In the genomic region with DNA sequence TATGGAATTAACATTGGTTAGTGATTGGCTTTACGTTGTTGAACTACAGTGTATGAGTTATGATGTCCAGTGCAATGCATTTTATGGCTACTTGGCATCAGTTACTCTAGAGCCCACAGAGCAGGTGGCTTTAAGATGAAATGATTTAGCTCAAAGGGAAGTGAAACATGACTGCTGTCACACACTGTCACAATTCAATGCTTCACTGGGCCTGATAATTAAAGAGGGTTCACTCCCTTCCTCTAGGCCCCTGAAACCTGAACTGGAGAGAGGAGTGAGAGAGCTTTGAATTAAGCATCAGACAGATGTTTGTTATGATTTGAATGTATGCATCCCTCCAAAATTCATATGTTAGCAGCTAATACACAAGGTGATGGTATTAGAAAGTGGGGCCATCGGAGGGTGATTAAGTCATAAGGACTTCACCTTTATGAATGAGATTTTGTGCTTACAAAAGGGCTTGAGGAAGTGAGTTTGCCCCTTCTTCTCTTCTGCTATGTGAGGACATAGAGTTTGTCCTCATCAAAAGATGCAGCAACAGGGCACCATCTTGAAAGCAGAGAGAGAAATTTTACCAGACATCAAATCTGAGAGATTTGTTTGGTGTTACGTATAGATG, we compare ENCODE assay signal across 15 cellular contexts.
DNase-seq lines count a peak whose midpoint lies in the region; ATAC-seq and TF ChIP-seq lines count a peak whose summit lies in the region.
"Had no signal": no experiment of that assay in that cellular context is flagged by ENCODE, and none has a peak within 500 bp of the region (broad histone marks: within the 10 kb centered on the region; RNA-seq: fewer than 3 reads in every experiment).

No MANE protein-coding gene starts in this region.

- peak; percentile 98 for ATAC-seq in GM19397 (IDR thresholded peaks at IDR 0.05; ENCODE audit: unreplicated experiment)
- peak; percentile 98 for ATAC-seq in HG02981 (IDR thresholded peaks at IDR 0.05; ENCODE audit: unreplicated experiment)
- ATAC-seq in Right ventricle myocardium superior (ENCODE audit: poor library complexity): no peak
- no peak for ATAC-seq in heart right ventricle
- ATAC-seq: CD8-positive, alpha-beta T cell; WTC11 had no signal

- peaks cover 0 to 5% (median 0%) of the 10 kb centered on the region in 7 donors for H3K27me3 ChIP-seq in heart right ventricle

- TF ChIP-seq CTCF in GM12865 (IDR thresholded peaks at IDR 0.05; ENCODE audit: insufficient read depth, low read depth, low read length, missing control alignments): no peak
- TF ChIP-seq CTCF in heart right ventricle (IDR thresholded peaks at IDR 0.05): no peak

- H3K9me3 ChIP-seq in heart right ventricle: peaks cover 0 to 4% (median 0%) of the 10 kb centered on the region in 11 donors

- intact Hi-C loops in Right ventricle myocardium superior (cut with DNase I): loop anchor here (5.0 kb wide), 1 partner anchor 295 kb away; no protein-coding TSS in a partner anchor
- intact Hi-C loops in heart right ventricle (cut with DNase I): no loop called here

- H3K36me3 ChIP-seq in heart right ventricle: no peaks in the 10 kb centered on the region

- H3K27ac ChIP-seq in heart right ventricle: no peak overlapping the region

- DNase-seq in GM12865 (ENCODE audit: low read depth) (peak; percentile 95), NOMO-1 treated with dmso at 0.1 percent for 144 hours (lab: John Stamatoyannopoulos, UW; ENCODE audit: unreplicated experiment) (peak; percentile 36), Right ventricle myocardium superior (no peak), heart right ventricle (no peak), activated gamma-delta T cell (lab: John Stamatoyannopoulos, UW) (no peak)
- no peak for DNase-seq in stimulated activated CD4-positive, alpha-beta T cell treated with anti-CD3 and anti-CD28 coated beads, Interleukin-1b, Interleukin-23, amount 100 ng/mL, for 48 hours
- DNase-seq: amniotic stem cell; CD8-positive, alpha-beta T cell; erythroblast; NCI-H510A; stimulated activated CD4-positive, alpha-beta T cell treated with anti-CD3 and anti-CD28 coated beads, Interleukin-12 subunit alpha, Interleukin-12 subunit beta, amount 100 ng/mL, for 4 hours had no signal

- 96 to 98% methylated on average over 3 of the region's 3 CpGs for WGBS in heart right ventricle, 2 donors

- no peaks in the 10 kb centered on the region for H3K4me1 ChIP-seq in heart right ventricle

- no peak overlapping the region for H3K4me3 ChIP-seq in GM12865 (ENCODE audit: low read depth, low read length)
- H3K4me3 ChIP-seq in heart right ventricle: no peak overlapping the region
- H3K4me3 ChIP-seq: lung had no signal

Comparison
In these comparisons a context has a peak if more than half of its experiments do, and no peak if none do; other contexts are left out.
1. DNase-seq: peak in GM12865 (single experiment) and NOMO-1 treated with dmso at 0.1 percent for 144 hours (single experiment); none in Right ventricle myocardium superior (single experiment), stimulated activated CD4-positive, alpha-beta T cell treated with anti-CD3 and anti-CD28 coated beads, Interleukin-1b, Interleukin-23, amount 100 ng/mL, for 48 hours (single experiment), heart right ventricle (0 of 2) and activated gamma-delta T cell (single experiment).
2. ATAC-seq: peak in GM19397 (single experiment) and HG02981 (single experiment); none in Right ventricle myocardium superior (single experiment) and heart right ventricle (0 of 8).